In the genomic region with DNA sequence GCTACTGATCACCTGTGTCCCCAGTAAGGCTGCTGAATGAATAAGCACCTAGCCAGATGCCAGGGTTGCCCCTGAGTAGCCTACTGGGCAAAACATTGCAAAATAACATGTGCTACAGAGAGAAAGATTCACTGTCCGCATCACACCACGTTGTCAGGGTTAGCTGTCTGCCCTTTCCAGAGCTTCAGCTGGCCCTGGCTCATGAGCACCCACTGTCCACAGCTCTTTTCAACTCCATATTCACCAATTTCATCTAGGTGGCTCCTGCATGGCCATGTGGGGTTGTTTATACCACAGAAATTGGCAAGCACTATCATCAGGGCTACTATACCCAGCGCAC, we compare ENCODE assay signal across 25 cellular contexts.
"Had no signal": no experiment of that assay in that cellular context is flagged by ENCODE, and none has a peak within 500 bp of the region (broad histone marks: within the 10 kb centered on the region; RNA-seq: fewer than 3 reads in every experiment).

No MANE protein-coding gene starts in this region.

- H3K36me3 Mint-ChIP-seq: mesothelial cell of epicardium; naive B cell; natural killer cell; neural progenitor cell; stimulated activated effector memory CD8-positive, alpha-beta T cell treated with anti-CD3 and anti-CD28 coated beads, Interleukin-12 subunit alpha, Interleukin-12 subunit beta, amount 100 ng/mL, for 72 hours had no signal

- ATAC-seq: upper lobe of right lung had no signal

- H3K9me3 Mint-ChIP-seq: immature natural killer cell; mesothelial cell of epicardium; natural killer cell; nephron progenitor cell; neural progenitor cell; stimulated activated naive CD8-positive, alpha-beta T cell treated with anti-CD3 and anti-CD28 coated beads, Interleukin-15, Interleukin-2, amounts not matched to agents 100 ng/mL and 50 ng/mL, for 24 hours had no signal

- H3K4me1 Mint-ChIP-seq: mesothelial cell of epicardium, naive B cell had no signal

- H3K9me3 ChIP-seq: neutrophil, ovary, right atrium auricular region, suprapubic skin, thoracic aorta, tibial artery, upper lobe of right lung had no signal

- H3K27me3 Mint-ChIP-seq: naive B cell; stimulated activated naive CD8-positive, alpha-beta T cell treated with anti-CD3 and anti-CD28 coated beads, Interleukin-15, Interleukin-2, amounts not matched to agents 100 ng/mL and 50 ng/mL, for 24 hours had no signal

- H3K27me3 ChIP-seq: neural progenitor cell, neutrophil, ovary, right atrium auricular region, suprapubic skin, tibial artery, upper lobe of right lung had no signal

- H3K9ac ChIP-seq: neural progenitor cell had no signal

- H3K4me3 Mint-ChIP-seq: immature natural killer cell; mesothelial cell of epicardium; naive B cell; natural killer cell; nephron progenitor cell; neural progenitor cell; stimulated activated effector memory CD8-positive, alpha-beta T cell treated with anti-CD3 and anti-CD28 coated beads, Interleukin-12 subunit alpha, Interleukin-12 subunit beta, amount 100 ng/mL, for 72 hours; stimulated activated naive CD8-positive, alpha-beta T cell treated with anti-CD3 and anti-CD28 coated beads, Interleukin-15, Interleukin-2, amounts not matched to agents 100 ng/mL and 50 ng/mL, for 24 hours had no signal

- H3K27ac ChIP-seq: neural progenitor cell, neutrophil, ovary, right atrium auricular region, skin epidermis, suprapubic skin, thoracic aorta, tibial artery, upper lobe of right lung had no signal

- H3K4me2 ChIP-seq: neural progenitor cell had no signal

- H3K36me3 ChIP-seq: neural progenitor cell, ovary, right atrium auricular region, suprapubic skin, thoracic aorta, tibial artery, upper lobe of right lung had no signal

- H2AFZ ChIP-seq: neural progenitor cell had no signal

- DNase-seq: hypothalamus; immature natural killer cell; kidney; mesendoderm; naive B cell; natural killer cell; nephron progenitor cell; occipital lobe; ovary; stimulated activated CD4-positive, alpha-beta T cell treated with anti-CD3 and anti-CD28 coated beads, Interleukin-4, amount 100 ng/mL, for 24 hours; stimulated activated naive CD4-positive, alpha-beta T cell; tibial artery; trophoblast cell; upper lobe of right lung had no signal

- H3K4me3 ChIP-seq: lung, neural progenitor cell, ovary, right atrium auricular region, skin epidermis, suprapubic skin, thoracic aorta, tibial artery, upper lobe of right lung had no signal

- H3K27ac Mint-ChIP-seq: mesothelial cell of epicardium; naive B cell; natural killer cell; neural progenitor cell; progenitor cell of endocrine pancreas; stimulated activated effector memory CD8-positive, alpha-beta T cell treated with anti-CD3 and anti-CD28 coated beads, Interleukin-12 subunit alpha, Interleukin-12 subunit beta, amount 100 ng/mL, for 72 hours; stimulated activated naive CD8-positive, alpha-beta T cell treated with anti-CD3 and anti-CD28 coated beads, Interleukin-15, Interleukin-2, amounts not matched to agents 100 ng/mL and 50 ng/mL, for 24 hours had no signal

- H3K4me1 ChIP-seq: neural progenitor cell, right atrium auricular region, suprapubic skin, tibial artery, upper lobe of right lung had no signal
